Comparison of ENCODE assay signal across 8 cellular contexts in genomic region chr2:238321467-238321866, GRCh38. TPM values are rescaled to one million over a fixed set of nuclear protein-coding genes. Genes with fewer than 3 reads are reported as not detected.
DNase-seq lines count a peak whose midpoint lies in the region; ATAC-seq and TF ChIP-seq lines count a peak whose summit lies in the region.

No MANE protein-coding gene starts in this region.

- TF ChIP-seq CTCF in GM12864 (IDR thresholded peaks at IDR 0.05; ENCODE audit: low read depth, low read length, missing control alignments): no peak
- TF ChIP-seq CTCF in RWPE2 (IDR thresholded peaks at IDR 0.05; ENCODE audit: poor library complexity, severe bottlenecking): no peak
- no peak for TF ChIP-seq CTCF in fibroblast of lung (conservative IDR thresholded peaks at IDR 0.05 in 1 of 2, IDR thresholded peaks at IDR 0.05 in 1 of 2; ENCODE audit: low read depth in 1 of 2, low read length in 2 of 2)
- TF ChIP-seq CTCF in retinal pigment epithelial cell (conservative IDR thresholded peaks at IDR 0.05; ENCODE audit: low read depth, low read length): no peak

- H4K20me1 ChIP-seq in fibroblast of lung (ENCODE audit: control insufficient read depth, extremely low read depth, insufficient read depth, low read length): no peaks in the 10 kb centered on the region

- H3K79me2 ChIP-seq in fibroblast of lung (ENCODE audit: control insufficient read depth, insufficient read depth, low read length): peaks cover 7% of the 10 kb centered on the region

- peaks cover 15% of the 10 kb centered on the region for H3K36me3 ChIP-seq in RWPE2 (ENCODE audit: low read depth)
- H3K36me3 ChIP-seq in fibroblast of lung (ENCODE audit: control insufficient read depth, insufficient read depth, low read length): no peaks in the 10 kb centered on the region

- no peak for DNase-seq in GM12864 (ENCODE audit: low read depth)
- no peak for DNase-seq in RWPE2 (ENCODE audit: low spot score)
- no peak for DNase-seq in fibroblast of lung (ENCODE audit: low read depth in 2 of 2)
- no peak for DNase-seq in retinal pigment epithelial cell (ENCODE audit: low read depth)
- DNase-seq in activated CD4-positive, CD25-positive, alpha-beta regulatory T cell treated with anti-CD3 and anti-CD28 coated beads, Interleukin-2, amount 50 U/mL, for 72 hours: no peak
- DNase-seq in stimulated activated CD8-positive, alpha-beta memory T cell treated with anti-CD3 and anti-CD28 coated beads, Interleukin-4, amount 100 ng/mL, for 48 hours: no peak

- H3K4me1 ChIP-seq in RWPE2 (ENCODE audit: insufficient read depth, poor library complexity, severe bottlenecking) (no peaks in the 10 kb centered on the region), fibroblast of lung (ENCODE audit: control insufficient read depth, extremely low read depth, insufficient read depth, low read length) (peaks cover 9% of the 10 kb centered on the region)

- no peak overlapping the region for H2AFZ ChIP-seq in fibroblast of lung (ENCODE audit: low read length)

- no peaks in the 10 kb centered on the region for H3K27me3 ChIP-seq in RWPE2 (ENCODE audit: insufficient read depth, poor library complexity, severe bottlenecking)
- no peaks in the 10 kb centered on the region for H3K27me3 ChIP-seq in fibroblast of lung (ENCODE audit: control insufficient read depth, insufficient read depth, low read length)

- H3K9ac ChIP-seq in fibroblast of lung (ENCODE audit: insufficient read depth, low read length): peak overlapping the region; percentile 67

- H3K4me3 ChIP-seq in GM12864 (ENCODE audit: low read depth, low read length): peak overlapping the region; percentile 81
- H3K4me3 ChIP-seq in RWPE2 (ENCODE audit: severe bottlenecking): peak overlapping the region; percentile 82
- peak overlapping the region; percentile 63 to 72 (median 68) for H3K4me3 ChIP-seq in fibroblast of lung (replicated peaks in 1 of 4; ENCODE audit: control extremely low read depth in 1 of 4, insufficient read depth in 1 of 4, low read depth in 3 of 4, low read length in 4 of 4)
- peak overlapping the region; percentile 50 for H3K4me3 ChIP-seq in retinal pigment epithelial cell (ENCODE audit: low read length)

- ATAC-seq in RWPE2 (ENCODE audit: low read depth) (no peak), HG02852 (IDR thresholded peaks at IDR 0.05; ENCODE audit: unreplicated experiment) (no peak), HG03159 (IDR thresholded peaks at IDR 0.05; ENCODE audit: unreplicated experiment) (no peak)

- H3K9me3 ChIP-seq in RWPE2 (ENCODE audit: severe bottlenecking) (no peaks in the 10 kb centered on the region), fibroblast of lung (ENCODE audit: control insufficient read depth, insufficient read depth, low read depth, low read length) (no peaks in the 10 kb centered on the region)

- peak overlapping the region; percentile 93 for H3K4me2 ChIP-seq in fibroblast of lung (ENCODE audit: extremely low read depth, insufficient read depth, low read length)

- peak overlapping the region; percentile 38 for H3K27ac ChIP-seq in RWPE2 (ENCODE audit: poor library complexity, severe bottlenecking)
- no peak overlapping the region for H3K27ac ChIP-seq in fibroblast of lung (ENCODE audit: insufficient read depth, low read length)

RNA-seq across cellular contexts. Expression of gene TRAF3IP1, which starts 1.1 kb away (rescaled TPM):
- total RNA-seq in fibroblast of lung: 7.7 and 9.2 TPM in 2 replicates
- 3.9 and 4.9 TPM in 2 replicates for polyA plus RNA-seq in fibroblast of lung
- 11.9 and 16.9 TPM in 2 replicates for polyA plus RNA-seq in fibroblast of lung (2012)
- 8.9 and 20.9 TPM in 2 replicates for polyA minus RNA-seq in fibroblast of lung (ENCODE audit: low replicate concordance)

RNA-seq across cellular contexts. Expression of gene PER2, which starts 33.1 kb away (rescaled TPM):
- 2.1 and 4.6 TPM in 2 replicates for total RNA-seq in fibroblast of lung
- 1.9 and 2.6 TPM in 2 replicates for polyA plus RNA-seq in fibroblast of lung
- 1.7 and 2.4 TPM in 2 replicates for polyA plus RNA-seq in fibroblast of lung (2012)
- 3.8 and 17.2 TPM in 2 replicates for polyA minus RNA-seq in fibroblast of lung (ENCODE audit: low replicate concordance)
